In the genomic region with DNA sequence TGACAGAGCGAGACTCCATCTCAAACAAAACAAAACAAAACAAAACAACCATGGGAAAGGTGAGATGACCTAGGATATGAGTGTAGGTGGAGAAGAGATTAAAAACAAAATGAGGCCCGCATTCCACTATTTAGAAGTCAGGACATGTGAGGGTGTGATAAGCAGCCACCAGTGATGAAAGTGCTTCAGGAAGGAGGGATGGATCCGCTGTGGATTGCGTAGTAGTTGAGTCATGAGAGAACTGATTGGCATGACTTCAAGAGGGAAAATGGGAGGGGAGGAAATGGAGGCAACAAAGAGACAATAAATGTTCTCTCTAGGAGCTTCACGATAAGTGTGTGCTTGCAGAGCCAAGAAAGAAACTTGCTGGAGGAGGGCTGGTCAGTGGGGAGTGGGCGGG, we compare ENCODE assay signal across 15 cellular contexts.
DNase-seq lines count a peak whose midpoint lies in the region; TF ChIP-seq lines count a peak whose summit lies in the region.
"Had no signal": no experiment of that assay in that cellular context is flagged by ENCODE, and none has a peak within 500 bp of the region (broad histone marks: within the 10 kb centered on the region; RNA-seq: fewer than 3 reads in every experiment).

No MANE protein-coding gene starts in this region.

- no peak for TF ChIP-seq CTCF in AG04450 (IDR thresholded peaks at IDR 0.05; ENCODE audit: low read depth, low read length)
- no peak for TF ChIP-seq CTCF in epithelial cell of esophagus (IDR thresholded peaks at IDR 0.05; ENCODE audit: insufficient read depth, low read depth, low read length, missing control alignments)

- CTCF ChIA-PET in AG04450 (lab: Charles Lee), result interaction anchor here (0.6 kb wide), 1 partner anchor 19 kb away, joined by 3 read pairs; no protein-coding TSS in a partner anchor

- in situ Hi-C loops in KBM-7 (cut with MboI; ENCODE audit: low pct_unique_long_range_greater_than_20kb, low sequenced_read_pairs), result no loop called here

- no peak overlapping the region for H3K27ac ChIP-seq in AG04450 (ENCODE audit: low read depth, low read length)
- H3K27ac ChIP-seq: body of pancreas had no signal

- POLR2A ChIA-PET in AG04450 (lab: Yijun Ruan, JAX), result no interaction called here

- DNase-seq in AG04450 (ENCODE audit: low read depth, low spot score) (peak; percentile 54), NCI-H226 (peak; percentile 87), epithelial cell of esophagus (ENCODE audit: low read depth) (peak; percentile 88), iris pigment epithelial cell (ENCODE audit: low read depth) (peak; percentile 88), KBM-7 (no peak), cortex of kidney (lab: John Stamatoyannopoulos, UW) (no peak)
- no peak for DNase-seq in stimulated activated CD4-positive, alpha-beta T cell treated with anti-CD3 and anti-CD28 coated beads, Interleukin-15, amount 100 ng/mL, for 24 hours
- DNase-seq in activated T-cell treated with anti-CD3 and anti-CD28 coated beads, Interleukin-2, amount 50 U/mL, for 1 hour, result no peak
- DNase-seq: activated gamma-delta T cell treated with Interleukin-2 at 50 U/mL for 16 hours; NCI-H1048; NCI-H2171 treated with DMSO at 0.1 percent for 48 hours; nucleus accumbens; SK-N-SH; stimulated activated CD4-positive, alpha-beta T cell treated with anti-CD3 and anti-CD28 coated beads, Interleukin-12 subunit alpha, Interleukin-12 subunit beta, amount 100 ng/mL, for 4 hours had no signal

- no peaks in the 10 kb centered on the region for H3K27me3 ChIP-seq in AG04450 (ENCODE audit: control insufficient read depth, insufficient read depth, low read length)
- H3K27me3 ChIP-seq: body of pancreas had no signal

- peaks cover 2% of the 10 kb centered on the region; the same call in 1 of the 2 replicates for H3K9me3 ChIP-seq in AG04450 (ENCODE audit: control insufficient read depth, insufficient read depth, low read length)
- H3K9me3 ChIP-seq: body of pancreas, SK-N-SH had no signal

- H3K4me3 ChIP-seq in AG04450 (ENCODE audit: low read depth, low read length) (no peak overlapping the region), epithelial cell of esophagus (ENCODE audit: low read length) (no peak overlapping the region)
- H3K4me3 ChIP-seq: body of pancreas had no signal

Comparison
In these comparisons a context has a peak if more than half of its experiments do, and no peak if none do; other contexts are left out.
1. DNase-seq: peak in AG04450 (single experiment), NCI-H226 (single experiment), epithelial cell of esophagus (single experiment) and iris pigment epithelial cell (single experiment); none in KBM-7 (single experiment), stimulated activated CD4-positive, alpha-beta T cell treated with anti-CD3 and anti-CD28 coated beads, Interleukin-15, amount 100 ng/mL, for 24 hours (single experiment), activated T-cell treated with anti-CD3 and anti-CD28 coated beads, Interleukin-2, amount 50 U/mL, for 1 hour (single experiment) and cortex of kidney (single experiment).